ENCODE assay signal across 27 cellular contexts in the genomic region with DNA sequence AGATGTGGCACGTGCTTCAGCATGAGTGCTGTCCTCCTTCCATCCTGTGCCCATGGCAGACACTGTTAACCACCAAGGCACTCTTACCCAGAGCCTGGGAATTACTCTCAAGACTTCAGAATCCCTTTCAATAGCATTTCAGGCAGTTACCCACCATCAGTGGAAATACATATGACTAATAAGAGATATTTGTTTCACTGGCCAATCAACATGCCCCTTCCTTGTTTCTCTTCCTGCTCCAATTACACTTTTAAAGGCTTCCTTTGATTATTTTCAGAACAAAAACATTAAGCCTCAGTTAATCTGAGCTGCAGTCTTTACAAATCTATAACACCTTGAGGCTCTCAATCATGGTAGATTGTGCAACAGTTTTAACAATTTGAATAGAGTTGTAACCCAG.
"Had no signal": no experiment of that assay in that cellular context is flagged by ENCODE, and none has a peak within 500 bp of the region (broad histone marks: within the 10 kb centered on the region; RNA-seq: fewer than 3 reads in every experiment).

No MANE protein-coding gene starts in this region.

- DNase-seq: activated CD4-positive, alpha-beta memory T cell treated with anti-CD3 and anti-CD28 coated beads for 36 hours; activated CD4-positive, alpha-beta T cell treated with anti-CD3 and anti-CD28 coated beads, Interleukin-2, amount 10 ng/mL, durations not matched to agents 7 days and 5 days; activated CD4-positive, CD25-positive, alpha-beta regulatory T cell; activated CD8-positive, alpha-beta memory T cell treated with anti-CD3 and anti-CD28 coated beads for 24 hours; activated effector memory CD4-positive, alpha-beta T cell treated with anti-CD3 and anti-CD28 coated beads, Interleukin-2, amount 50 U/mL, for 16 hours; activated naive CD4-positive, alpha-beta T cell treated with anti-CD3 and anti-CD28 coated beads for 36 hours; activated T-cell treated with anti-CD3 and anti-CD28 coated beads, Interleukin-2, amount 50 U/mL, for 4 hours; amygdala; cerebellar nuclear complex; MM.1S; NCI-H1105; NCI-H1436; NCI-H1694 treated with DMSO at 0.1 percent for 48 hours; NCI-H2081; NCI-H2171; NCI-H2227 treated with DMSO at 0.1 percent for 48 hours; NCI-H526; NK-92 treated with Interleukin-12 subunit alpha and Interleukin-12 subunit beta, amount 100 ng/mL, for 24 hours; OCI-M1; RPMI8226; T-cell; T-helper 2 cell had no signal

- H3K27ac ChIP-seq: SK-N-MC, VCaP had no signal

- FAIRE-seq: astrocyte had no signal

- ATAC-seq: activated T-cell treated with anti-CD3 and anti-CD28 coated beads, Interleukin-2, amount 50 U/mL, for 4 hours; Panc1; Right ventricle myocardium inferior; T-cell had no signal

- H3K4me3 ChIP-seq: SK-N-MC had no signal
